Comparison of ENCODE assay signal across 21 cellular contexts in genomic region chr1:29343908-29344307, GRCh38.
DNase-seq lines count a peak whose midpoint lies in the region; ATAC-seq and TF ChIP-seq lines count a peak whose summit lies in the region.
"Had no signal": no experiment of that assay in that cellular context is flagged by ENCODE, and none has a peak within 500 bp of the region (broad histone marks: within the 10 kb centered on the region; RNA-seq: fewer than 3 reads in every experiment).

No MANE protein-coding gene starts in this region.

- peak overlapping the region; percentile 17 for H2AK5ac ChIP-seq in neuronal stem cell (ENCODE audit: low read depth, low read length)

- DNase-seq in WERI-Rb-1 (no peak), ecto neural progenitor cell (ENCODE audit: low spot score) (peak; percentile 34), neuronal stem cell (ENCODE audit: low spot score) (no peak), HT-29 (ENCODE audit: low spot score) (no peak), left cardiac atrium (no peak), NCI-H446 (lab: John Stamatoyannopoulos, UW) (no peak)
- DNase-seq: ACHN; CD4-positive, alpha-beta T cell; DND-41; HFFc6; NCI-H1092 treated with DMSO at 0.1 percent for 48 hours; NCI-H1436 treated with DMSO at 0.1 percent for 48 hours; NCI-H1930; NCI-H510A; SHP77 treated with DMSO at 0.1 percent for 48 hours had no signal

- no peak overlapping the region for H3K4ac ChIP-seq in neuronal stem cell (ENCODE audit: low read length)

- no peak overlapping the region for H2BK5ac ChIP-seq in neuronal stem cell (ENCODE audit: low read length)

- no peak overlapping the region for H2BK15ac ChIP-seq in neuronal stem cell (ENCODE audit: low read length)

- no peak overlapping the region for H2BK120ac ChIP-seq in neuronal stem cell (ENCODE audit: low read depth, low read length)

- H3K36me3 ChIP-seq in WERI-Rb-1 = no peaks in the 10 kb centered on the region
- H3K36me3 ChIP-seq in neuronal stem cell (replicated peaks in 1 of 2; ENCODE audit: control insufficient read depth in 2 of 2, insufficient read depth in 2 of 2, low read length in 2 of 2) = no peaks in the 10 kb centered on the region
- H3K36me3 ChIP-seq: BLaER1 had no signal

- no peak overlapping the region for H3K27ac ChIP-seq in WERI-Rb-1
- H3K27ac ChIP-seq in neuronal stem cell (replicated peaks; ENCODE audit: low read length) = no peak overlapping the region
- H3K27ac ChIP-seq: BLaER1, KMS-11, RWPE1, SK-N-MC had no signal

- peaks cover 0 to 2% of the 10 kb centered on the region in 2 donors for H3K4me1 ChIP-seq in neuronal stem cell (ENCODE audit: control insufficient read depth in 2 of 2, insufficient read depth in 1 of 2, low read depth in 1 of 2, low read length in 2 of 2)
- H3K4me1 ChIP-seq: BLaER1 had no signal

- no peaks in the 10 kb centered on the region for H3K9me3 ChIP-seq in WERI-Rb-1 (ENCODE audit: severe bottlenecking)
- H3K9me3 ChIP-seq in neuronal stem cell (replicated peaks in 1 of 2; ENCODE audit: control insufficient read depth in 2 of 2, insufficient read depth in 1 of 2, low read depth in 1 of 2, low read length in 2 of 2) = no peaks in the 10 kb centered on the region
- H3K9me3 ChIP-seq: BLaER1 had no signal

- no peak overlapping the region for H4K8ac ChIP-seq in neuronal stem cell (ENCODE audit: low read depth, low read length)

- H3K4me3 ChIP-seq in WERI-Rb-1 (ENCODE audit: low read depth, low read length) (no peak overlapping the region), neuronal stem cell (ENCODE audit: low read length in 2 of 2) (no peak overlapping the region)
- H3K4me3 ChIP-seq: BLaER1, GM12878, SK-N-MC had no signal

- no peak overlapping the region for H3K14ac ChIP-seq in neuronal stem cell (ENCODE audit: low read length)

- no peak overlapping the region for H3K18ac ChIP-seq in neuronal stem cell (ENCODE audit: low read length)

- no peak overlapping the region for H2BK12ac ChIP-seq in neuronal stem cell (ENCODE audit: low read length)

- H4K91ac ChIP-seq in neuronal stem cell (ENCODE audit: low read depth, low read length, poor library complexity) = no peak overlapping the region

- no CpG with 5 or more reads among the region's 10 CpGs for WGBS in neuronal stem cell (ENCODE audit: extremely low coverage in 2 of 2, insufficient read length in 2 of 2, insufficient replicate concordance in 1 of 2), 2 donors

- H3K4me2 ChIP-seq in neuronal stem cell (ENCODE audit: insufficient read depth, low read length, poor library complexity, severe bottlenecking) = no peak overlapping the region
- H3K4me2 ChIP-seq: BLaER1, KMS-11 had no signal

- ATAC-seq in HG03196 (IDR thresholded peaks at IDR 0.05; ENCODE audit: unreplicated experiment) (no peak), left cardiac atrium (no peak)
- ATAC-seq: GM12878 had no signal

- peak; percentile 7; the same call in 1 of the 2 replicates for TF ChIP-seq CTCF in WERI-Rb-1 (IDR thresholded peaks at IDR 0.05; ENCODE audit: low read depth, low read length)

- no peak overlapping the region for H3K23ac ChIP-seq in neuronal stem cell (ENCODE audit: low read depth, low read length, poor library complexity)

- intact Hi-C loops in left cardiac atrium (cut with DNase I) = no loop called here

- no peak overlapping the region for H3K9ac ChIP-seq in neuronal stem cell (ENCODE audit: low read depth, low read length, poor library complexity)
- H3K9ac ChIP-seq: BLaER1, KMS-11 had no signal

- no peak overlapping the region for H2AFZ ChIP-seq in neuronal stem cell (ENCODE audit: low read length)

- H3K27me3 ChIP-seq in WERI-Rb-1 (ENCODE audit: insufficient read depth, low read depth, severe bottlenecking) = no peaks in the 10 kb centered on the region
- H3K27me3 ChIP-seq in neuronal stem cell (ENCODE audit: control insufficient read depth in 3 of 3, insufficient read depth in 3 of 3, low read depth in 1 of 3, low read length in 3 of 3) = peaks cover 0 to 21% (median 2%) of the 10 kb centered on the region in 3 experiments
- H3K27me3 ChIP-seq: BLaER1 had no signal

- no peaks in the 10 kb centered on the region for H3K79me1 ChIP-seq in neuronal stem cell (ENCODE audit: low read depth, low read length)
